8 cellular contexts compared by ENCODE assay signal in genomic region chr10:113854757-113855626, GRCh38. TPM values are rescaled to one million over a fixed set of nuclear protein-coding genes. Genes with fewer than 3 reads are reported as not detected.
DNase-seq lines count a peak whose midpoint lies in the region; ATAC-seq and TF ChIP-seq lines count a peak whose summit lies in the region.

No MANE protein-coding gene starts in this region.

- H3K36me3 Mint-ChIP-seq in natural killer cell treated with Interleukin-12 subunit alpha and Interleukin-12 subunit beta and Interleukin-15 and Interleukin-18, amount 100 ng/mL, for 72 hours = peaks cover 11% of the 10 kb centered on the region

- H3K27me3 Mint-ChIP-seq in natural killer cell treated with Interleukin-12 subunit alpha and Interleukin-12 subunit beta and Interleukin-15 and Interleukin-18, amount 100 ng/mL, for 72 hours = no peaks in the 10 kb centered on the region

- H3K4me3 ChIP-seq in fibroblast of the aortic adventitia (ENCODE audit: low read depth, low read length) = peak overlapping the region; percentile 86
- H3K4me3 ChIP-seq in thymus (ENCODE audit: low read length) = peak overlapping the region; percentile 79

- ATAC-seq in GM18517 (IDR thresholded peaks at IDR 0.05; ENCODE audit: unreplicated experiment) = peak; percentile 34
- peak; percentile 35 for ATAC-seq in HG03025 (IDR thresholded peaks at IDR 0.05; ENCODE audit: low FRiP score, unreplicated experiment)
- ATAC-seq in natural killer cell treated with Interleukin-12 subunit alpha and Interleukin-12 subunit beta and Interleukin-15 and Interleukin-18, amount 100 ng/mL, for 72 hours = peak; percentile 78 to 83

- H3K36me3 ChIP-seq in thymus (ENCODE audit: control insufficient read depth, insufficient read depth) = no peaks in the 10 kb centered on the region

- peaks cover 7% of the 10 kb centered on the region for H3K4me1 ChIP-seq in thymus (ENCODE audit: control insufficient read depth, insufficient read depth, low read length)

- peaks cover 24 to 32% of the 10 kb centered on the region in 2 donors for H3K4me1 Mint-ChIP-seq in natural killer cell treated with Interleukin-12 subunit alpha and Interleukin-12 subunit beta and Interleukin-15 and Interleukin-18, amount 100 ng/mL, for 72 hours (ENCODE audit: low read depth in 2 of 2)

- H3K27me3 ChIP-seq in thymus (ENCODE audit: control insufficient read depth, insufficient read depth) = no peaks in the 10 kb centered on the region

- DNase-seq in AG20443 (ENCODE audit: low spot score) = peak; percentile 83
- peak; percentile 78 for DNase-seq in OCI-M1 (lab: John Stamatoyannopoulos, UW)
- peak; percentile 45 for DNase-seq in activated effector memory CD4-positive, alpha-beta T cell treated with Interleukin-2 at 50 U/mL for 16 hours
- DNase-seq in fibroblast of the aortic adventitia (ENCODE audit: low read depth) = peak; percentile 33
- peak; percentile 67 for DNase-seq in natural killer cell treated with Interleukin-12 subunit alpha and Interleukin-12 subunit beta and Interleukin-15 and Interleukin-18, amount 100 ng/mL, for 72 hours (ENCODE audit: low spot score)

- peak overlapping the region; percentile 95 for H3K4me3 Mint-ChIP-seq in natural killer cell treated with Interleukin-12 subunit alpha and Interleukin-12 subunit beta and Interleukin-15 and Interleukin-18, amount 100 ng/mL, for 72 hours

- no peak for TF ChIP-seq CTCF in fibroblast of the aortic adventitia (IDR thresholded peaks at IDR 0.05; ENCODE audit: insufficient read depth, low read length)

- 4% methylated on average over 66 of the region's 66 CpGs for WGBS in thymus

- no peaks in the 10 kb centered on the region for H3K9me3 Mint-ChIP-seq in natural killer cell treated with Interleukin-12 subunit alpha and Interleukin-12 subunit beta and Interleukin-15 and Interleukin-18, amount 100 ng/mL, for 72 hours

- no peaks in the 10 kb centered on the region for H3K9me3 ChIP-seq in thymus (ENCODE audit: control insufficient read depth)

- peak overlapping the region; percentile 81 for H3K27ac ChIP-seq in thymus (ENCODE audit: low read depth)

- H3K27ac Mint-ChIP-seq in natural killer cell treated with Interleukin-12 subunit alpha and Interleukin-12 subunit beta and Interleukin-15 and Interleukin-18, amount 100 ng/mL, for 72 hours = peak overlapping the region; percentile 98 to 99

RNA-seq across cellular contexts. Expression of gene NHLRC2, which starts 0.5 kb away (rescaled TPM):
- total RNA-seq in fibroblast of the aortic adventitia (ENCODE audit: low replicate concordance) = 7.0 and 26.3 TPM in 2 replicates
- total RNA-seq in natural killer cell treated with Interleukin-12 subunit alpha and Interleukin-12 subunit beta and Interleukin-15 and Interleukin-18, amount 100 ng/mL, for 72 hours = 10 to 100 TPM; 30.2 to 47.5 TPM
- polyA plus RNA-seq in thymus = 7.6 TPM

RNA-seq across cellular contexts. Expression of gene DCLRE1A, which starts 1.1 kb away (rescaled TPM):
- total RNA-seq in fibroblast of the aortic adventitia (ENCODE audit: low replicate concordance) = 1.2 and 10.9 TPM in 2 replicates
- 10 to 100 TPM; 10.7 to 11.4 TPM for total RNA-seq in natural killer cell treated with Interleukin-12 subunit alpha and Interleukin-12 subunit beta and Interleukin-15 and Interleukin-18, amount 100 ng/mL, for 72 hours
- 5.4 TPM for polyA plus RNA-seq in thymus

Comparison
In these comparisons a context has a peak if more than half of its experiments do, and no peak if none do; other contexts are left out.
1. Peak in every context shown above with its lines: DNase-seq, ATAC-seq, H3K4me3 ChIP-seq and H3K27ac ChIP-seq.
2. DNase-seq: peak in every context shown above with its lines; median percentile 83 in AG20443; 78 in OCI-M1; 67 in natural killer cell treated with Interleukin-12 subunit alpha and Interleukin-12 subunit beta and Interleukin-15 and Interleukin-18, amount 100 ng/mL, for 72 hours; 45 in activated effector memory CD4-positive, alpha-beta T cell treated with Interleukin-2 at 50 U/mL for 16 hours; 33 in fibroblast of the aortic adventitia.